13 cellular contexts compared by ENCODE assay signal in genomic region chr7:127250312-127251047, GRCh38. TPM values are rescaled to one million over a fixed set of nuclear protein-coding genes. Genes with fewer than 3 reads are reported as not detected.
DNase-seq lines count a peak whose midpoint lies in the region; ATAC-seq and TF ChIP-seq lines count a peak whose summit lies in the region.
"Had no signal": no experiment of that assay in that cellular context is flagged by ENCODE, and none has a peak within 500 bp of the region (broad histone marks: within the 10 kb centered on the region; RNA-seq: fewer than 3 reads in every experiment).

No MANE protein-coding gene starts in this region.

- H3K27me3 Mint-ChIP-seq in CD8-positive, alpha-beta memory T cell = peaks cover 31 to 75% of the 10 kb centered on the region in 2 donors
- H3K27me3 Mint-ChIP-seq in brain (peaks cover 46% of the 10 kb centered on the region), memory B cell (peaks cover 14% of the 10 kb centered on the region)
- H3K27me3 Mint-ChIP-seq in stimulated activated memory B cell treated with anti-CD40 and anti-IgM and Interleukin-4, amounts not matched to agents 10 μg/mL and 1 μg/mL and 100 μg/mL, for 72 hours = peaks cover 53% of the 10 kb centered on the region

- ATAC-seq in memory B cell (ENCODE audit: low read depth) (no peak), GM19351 (IDR thresholded peaks at IDR 0.05; ENCODE audit: unreplicated experiment) (no peak), GM18858 (IDR thresholded peaks at IDR 0.05; ENCODE audit: unreplicated experiment) (no peak)
- ATAC-seq in stimulated activated memory B cell treated with anti-CD40 and anti-IgM and Interleukin-4, amounts not matched to agents 10 μg/mL and 1 μg/mL and 100 μg/mL, for 72 hours = no peak

- POLR2A ChIA-PET in CD8-positive, alpha-beta memory T cell (lab: Charles Lee) = no interaction called here

- peaks cover 14% of the 10 kb centered on the region for H3K4me1 ChIP-seq in CD8-positive, alpha-beta memory T cell (ENCODE audit: insufficient read depth, low read length)
- peaks cover 8% of the 10 kb centered on the region; the same call in 1 of the 2 replicates for H3K4me1 ChIP-seq in HUES48 (ENCODE audit: control insufficient read depth, insufficient read depth, low read length)

- peaks cover 0 to 2% (median 0%) of the 10 kb centered on the region in 3 donors for H3K36me3 Mint-ChIP-seq in CD8-positive, alpha-beta memory T cell
- no peaks in the 10 kb centered on the region for H3K36me3 Mint-ChIP-seq in brain
- H3K36me3 Mint-ChIP-seq in memory B cell = no peaks in the 10 kb centered on the region
- H3K36me3 Mint-ChIP-seq in stimulated activated memory B cell treated with anti-CD40 and anti-IgM and Interleukin-4, amounts not matched to agents 10 μg/mL and 1 μg/mL and 100 μg/mL, for 72 hours = no peaks in the 10 kb centered on the region

- H3K4me3 ChIP-seq in CD8-positive, alpha-beta memory T cell (ENCODE audit: low read length) = no peak overlapping the region
- peak overlapping the region; percentile 77; the same call in 1 of the 2 replicates for H3K4me3 ChIP-seq in HUES48 (ENCODE audit: low read depth, low read length)

- H3K4me1 Mint-ChIP-seq in CD8-positive, alpha-beta memory T cell = peaks cover 14 to 32% (median 26%) of the 10 kb centered on the region in 3 donors
- peaks cover 19% of the 10 kb centered on the region for H3K4me1 Mint-ChIP-seq in brain
- peaks cover 10% of the 10 kb centered on the region for H3K4me1 Mint-ChIP-seq in memory B cell
- H3K4me1 Mint-ChIP-seq in stimulated activated memory B cell treated with anti-CD40 and anti-IgM and Interleukin-4, amounts not matched to agents 10 μg/mL and 1 μg/mL and 100 μg/mL, for 72 hours = peaks cover 18% of the 10 kb centered on the region

- no peak for DNase-seq in CD8-positive, alpha-beta memory T cell
- DNase-seq in memory B cell (ENCODE audit: low spot score in 2 of 2) = no peak
- no peak for DNase-seq in COLO668 (lab: John Stamatoyannopoulos, UW; ENCODE audit: unreplicated experiment)
- DNase-seq: activated T-cell treated with anti-CD3 and anti-CD28 coated beads for 4 hours; cerebellar nuclear complex; midbrain; NK-92 treated with Interleukin-12 subunit alpha and Interleukin-12 subunit beta, amount 100 ng/mL, for 24 hours had no signal

- peaks cover 43% of the 10 kb centered on the region for H3K27me3 ChIP-seq in CD8-positive, alpha-beta memory T cell (ENCODE audit: insufficient read depth, low read length, poor library complexity, severe bottlenecking)
- peaks cover 75% of the 10 kb centered on the region for H3K27me3 ChIP-seq in HUES48 (ENCODE audit: control insufficient read depth, insufficient read depth, low read length)

- no peaks in the 10 kb centered on the region for H3K9me3 Mint-ChIP-seq in CD8-positive, alpha-beta memory T cell
- H3K9me3 Mint-ChIP-seq in brain (peaks cover 0 to 3% (median 0%) of the 10 kb centered on the region in 5 experiments), memory B cell (no peaks in the 10 kb centered on the region)
- H3K9me3 Mint-ChIP-seq in stimulated activated memory B cell treated with anti-CD40 and anti-IgM and Interleukin-4, amounts not matched to agents 10 μg/mL and 1 μg/mL and 100 μg/mL, for 72 hours = no peaks in the 10 kb centered on the region

- H3K36me3 ChIP-seq in CD8-positive, alpha-beta memory T cell (ENCODE audit: insufficient read depth, low read length) = no peaks in the 10 kb centered on the region
- no peaks in the 10 kb centered on the region for H3K36me3 ChIP-seq in HUES48 (ENCODE audit: control insufficient read depth, insufficient read depth, low read length)

- H3K4me3 Mint-ChIP-seq in CD8-positive, alpha-beta memory T cell = peak overlapping the region in 6 of 7 donors; percentile 12 to 63 (median 57)
- peak overlapping the region; percentile 70 to 86 (median 75) for H3K4me3 Mint-ChIP-seq in brain
- peak overlapping the region; percentile 77 for H3K4me3 Mint-ChIP-seq in memory B cell
- no peak overlapping the region for H3K4me3 Mint-ChIP-seq in stimulated activated memory B cell treated with anti-CD40 and anti-IgM and Interleukin-4, amounts not matched to agents 10 μg/mL and 1 μg/mL and 100 μg/mL, for 72 hours

- no peak overlapping the region for H3K9ac ChIP-seq in HUES48 (ENCODE audit: low read depth, low read length)

- H3K27ac Mint-ChIP-seq in CD8-positive, alpha-beta memory T cell = peak overlapping the region in 1 of 8 donors; percentile 12
- peak overlapping the region in 2 of 5 experiments; percentile 8 to 28 for H3K27ac Mint-ChIP-seq in brain
- no peak overlapping the region for H3K27ac Mint-ChIP-seq in memory B cell
- no peak overlapping the region for H3K27ac Mint-ChIP-seq in stimulated activated memory B cell treated with anti-CD40 and anti-IgM and Interleukin-4, amounts not matched to agents 10 μg/mL and 1 μg/mL and 100 μg/mL, for 72 hours

- H3K27ac ChIP-seq in CD8-positive, alpha-beta memory T cell (ENCODE audit: low read depth, low read length) = no peak overlapping the region
- no peak overlapping the region for H3K27ac ChIP-seq in HUES48 (ENCODE audit: low read depth, low read length)

- no peak for TF ChIP-seq CTCF in brain (conservative IDR thresholded peaks at IDR 0.05)

- CTCF ChIA-PET in CD8-positive, alpha-beta memory T cell (lab: Charles Lee) = interaction anchor here (0.9 to 1.3 kb wide), 2 partner anchors 10 kb away, joined by 3 read pairs; no protein-coding TSS in a partner anchor

- no peaks in the 10 kb centered on the region for H3K9me3 ChIP-seq in CD8-positive, alpha-beta memory T cell (ENCODE audit: low read length)
- no peaks in the 10 kb centered on the region for H3K9me3 ChIP-seq in HUES48 (ENCODE audit: control insufficient read depth, insufficient read depth, low read length)

RNA-seq across cellular contexts. Expression of gene GRM8, which starts 2.3 kb away (rescaled TPM):
- total RNA-seq in CD8-positive, alpha-beta memory T cell = not detected
- polyA plus RNA-seq in CD8-positive, alpha-beta memory T cell = not detected
- 11.8 TPM for polyA plus RNA-seq in brain (ENCODE audit: insufficient read depth, low read depth, low replicate concordance)
- total RNA-seq: T-helper 2 cell treated with Interferon-gamma antibody and Interleukin-4, amounts not matched to agents 100 ng/mL and 5 ng/mL, for 36 hours had no signal

Comparison
In these comparisons a context has a peak if more than half of its experiments do, and no peak if none do; other contexts are left out.
1. RNA of gene GRM8, which starts 2.3 kb away (polyA plus RNA-seq): 11.8 TPM in brain (single experiment); not detected in CD8-positive, alpha-beta memory T cell (single experiment); every median in the first group is over 10 times any median in the second.